1 cellular context compared by ENCODE assay signal in the genomic region with DNA sequence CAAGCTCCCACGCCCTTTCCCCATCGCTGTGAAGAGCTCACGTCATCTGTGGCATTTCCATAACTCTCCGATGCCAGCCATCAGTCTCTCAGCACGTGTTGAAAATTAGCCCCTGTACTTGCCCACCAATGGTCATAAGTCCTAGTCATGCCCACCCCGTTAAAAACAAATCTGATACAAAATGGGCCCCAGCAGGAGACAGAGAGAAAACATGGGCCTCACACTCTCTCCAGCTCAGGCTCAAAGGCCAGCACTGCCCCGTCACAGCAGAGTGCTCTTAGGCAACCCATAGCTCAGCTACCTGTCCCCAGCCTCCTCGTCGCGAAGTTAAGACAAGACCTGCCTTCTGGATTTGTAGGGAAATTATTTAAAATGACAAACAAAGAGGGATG.
TF ChIP-seq lines count a peak whose summit lies in the region.

No MANE protein-coding gene starts in this region.

TF ChIP-seq in HepG2, 621 proteins besides CTCF, POLR2A, EP300 and RAD21 (continued from another document and continues in another):
- TF ChIP-seq, protein P1, sequence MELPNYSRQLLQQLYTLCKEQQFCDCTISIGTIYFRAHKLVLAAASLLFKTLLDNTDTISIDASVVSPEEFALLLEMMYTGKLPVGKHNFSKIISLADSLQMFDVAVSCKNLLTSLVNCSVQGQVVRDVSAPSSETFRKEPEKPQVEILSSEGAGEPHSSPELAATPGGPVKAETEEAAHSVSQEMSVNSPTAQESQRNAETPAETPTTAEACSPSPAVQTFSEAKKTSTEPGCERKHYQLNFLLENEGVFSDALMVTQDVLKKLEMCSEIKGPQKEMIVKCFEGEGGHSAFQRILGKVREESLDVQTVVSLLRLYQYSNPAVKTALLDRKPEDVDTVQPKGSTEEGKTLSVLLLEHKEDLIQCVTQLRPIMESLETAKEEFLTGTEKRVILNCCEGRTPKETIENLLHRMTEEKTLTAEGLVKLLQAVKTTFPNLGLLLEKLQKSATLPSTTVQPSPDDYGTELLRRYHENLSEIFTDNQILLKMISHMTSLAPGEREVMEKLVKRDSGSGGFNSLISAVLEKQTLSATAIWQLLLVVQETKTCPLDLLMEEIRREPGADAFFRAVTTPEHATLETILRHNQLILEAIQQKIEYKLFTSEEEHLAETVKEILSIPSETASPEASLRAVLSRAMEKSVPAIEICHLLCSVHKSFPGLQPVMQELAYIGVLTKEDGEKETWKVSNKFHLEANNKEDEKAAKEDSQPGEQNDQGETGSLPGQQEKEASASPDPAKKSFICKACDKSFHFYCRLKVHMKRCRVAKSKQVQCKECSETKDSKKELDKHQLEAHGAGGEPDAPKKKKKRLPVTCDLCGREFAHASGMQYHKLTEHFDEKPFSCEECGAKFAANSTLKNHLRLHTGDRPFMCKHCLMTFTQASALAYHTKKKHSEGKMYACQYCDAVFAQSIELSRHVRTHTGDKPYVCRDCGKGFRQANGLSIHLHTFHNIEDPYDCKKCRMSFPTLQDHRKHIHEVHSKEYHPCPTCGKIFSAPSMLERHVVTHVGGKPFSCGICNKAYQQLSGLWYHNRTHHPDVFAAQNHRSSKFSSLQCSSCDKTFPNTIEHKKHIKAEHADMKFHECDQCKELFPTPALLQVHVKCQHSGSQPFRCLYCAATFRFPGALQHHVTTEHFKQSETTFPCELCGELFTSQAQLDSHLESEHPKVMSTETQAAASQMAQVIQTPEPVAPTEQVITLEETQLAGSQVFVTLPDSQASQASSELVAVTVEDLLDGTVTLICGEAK (IDR thresholded peaks at IDR 0.05): no peak
- TF ChIP-seq, protein P1 (CRISPR knock-in tag; IDR thresholded peaks at IDR 0.05): no peak
- TF ChIP-seq KMT2A (CRISPR knock-in tag; IDR thresholded peaks at IDR 0.05): 0 out of 2 replicates have a peak, but pooled peaks have one; percentile 52
- TF ChIP-seq ZSCAN29 (CRISPR knock-in tag; conservative IDR thresholded peaks at IDR 0.05): no peak
- TF ChIP-seq, protein P2, sequence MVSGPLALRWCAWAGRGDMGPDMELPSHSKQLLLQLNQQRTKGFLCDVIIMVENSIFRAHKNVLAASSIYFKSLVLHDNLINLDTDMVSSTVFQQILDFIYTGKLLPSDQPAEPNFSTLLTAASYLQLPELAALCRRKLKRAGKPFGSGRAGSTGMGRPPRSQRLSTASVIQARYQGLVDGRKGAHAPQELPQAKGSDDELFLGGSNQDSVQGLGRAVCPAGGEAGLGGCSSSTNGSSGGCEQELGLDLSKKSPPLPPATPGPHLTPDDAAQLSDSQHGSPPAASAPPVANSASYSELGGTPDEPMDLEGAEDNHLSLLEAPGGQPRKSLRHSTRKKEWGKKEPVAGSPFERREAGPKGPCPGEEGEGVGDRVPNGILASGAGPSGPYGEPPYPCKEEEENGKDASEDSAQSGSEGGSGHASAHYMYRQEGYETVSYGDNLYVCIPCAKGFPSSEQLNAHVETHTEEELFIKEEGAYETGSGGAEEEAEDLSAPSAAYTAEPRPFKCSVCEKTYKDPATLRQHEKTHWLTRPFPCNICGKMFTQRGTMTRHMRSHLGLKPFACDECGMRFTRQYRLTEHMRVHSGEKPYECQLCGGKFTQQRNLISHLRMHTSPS (CRISPR knock-in tag; IDR thresholded peaks at IDR 0.05; ENCODE audit: low read depth): no peak
- TF ChIP-seq, protein P3, sequence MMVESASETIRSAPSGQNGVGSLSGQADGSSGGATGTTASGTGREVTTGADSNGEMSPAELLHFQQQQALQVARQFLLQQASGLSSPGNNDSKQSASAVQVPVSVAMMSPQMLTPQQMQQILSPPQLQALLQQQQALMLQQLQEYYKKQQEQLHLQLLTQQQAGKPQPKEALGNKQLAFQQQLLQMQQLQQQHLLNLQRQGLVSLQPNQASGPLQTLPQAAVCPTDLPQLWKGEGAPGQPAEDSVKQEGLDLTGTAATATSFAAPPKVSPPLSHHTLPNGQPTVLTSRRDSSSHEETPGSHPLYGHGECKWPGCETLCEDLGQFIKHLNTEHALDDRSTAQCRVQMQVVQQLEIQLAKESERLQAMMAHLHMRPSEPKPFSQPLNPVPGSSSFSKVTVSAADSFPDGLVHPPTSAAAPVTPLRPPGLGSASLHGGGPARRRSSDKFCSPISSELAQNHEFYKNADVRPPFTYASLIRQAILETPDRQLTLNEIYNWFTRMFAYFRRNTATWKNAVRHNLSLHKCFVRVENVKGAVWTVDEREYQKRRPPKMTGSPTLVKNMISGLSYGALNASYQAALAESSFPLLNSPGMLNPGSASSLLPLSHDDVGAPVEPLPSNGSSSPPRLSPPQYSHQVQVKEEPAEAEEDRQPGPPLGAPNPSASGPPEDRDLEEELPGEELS (CRISPR knock-in tag; IDR thresholded peaks at IDR 0.05): 0 out of 2 replicates have a peak, but pooled peaks have one; percentile 27
- TF ChIP-seq, protein P4, sequence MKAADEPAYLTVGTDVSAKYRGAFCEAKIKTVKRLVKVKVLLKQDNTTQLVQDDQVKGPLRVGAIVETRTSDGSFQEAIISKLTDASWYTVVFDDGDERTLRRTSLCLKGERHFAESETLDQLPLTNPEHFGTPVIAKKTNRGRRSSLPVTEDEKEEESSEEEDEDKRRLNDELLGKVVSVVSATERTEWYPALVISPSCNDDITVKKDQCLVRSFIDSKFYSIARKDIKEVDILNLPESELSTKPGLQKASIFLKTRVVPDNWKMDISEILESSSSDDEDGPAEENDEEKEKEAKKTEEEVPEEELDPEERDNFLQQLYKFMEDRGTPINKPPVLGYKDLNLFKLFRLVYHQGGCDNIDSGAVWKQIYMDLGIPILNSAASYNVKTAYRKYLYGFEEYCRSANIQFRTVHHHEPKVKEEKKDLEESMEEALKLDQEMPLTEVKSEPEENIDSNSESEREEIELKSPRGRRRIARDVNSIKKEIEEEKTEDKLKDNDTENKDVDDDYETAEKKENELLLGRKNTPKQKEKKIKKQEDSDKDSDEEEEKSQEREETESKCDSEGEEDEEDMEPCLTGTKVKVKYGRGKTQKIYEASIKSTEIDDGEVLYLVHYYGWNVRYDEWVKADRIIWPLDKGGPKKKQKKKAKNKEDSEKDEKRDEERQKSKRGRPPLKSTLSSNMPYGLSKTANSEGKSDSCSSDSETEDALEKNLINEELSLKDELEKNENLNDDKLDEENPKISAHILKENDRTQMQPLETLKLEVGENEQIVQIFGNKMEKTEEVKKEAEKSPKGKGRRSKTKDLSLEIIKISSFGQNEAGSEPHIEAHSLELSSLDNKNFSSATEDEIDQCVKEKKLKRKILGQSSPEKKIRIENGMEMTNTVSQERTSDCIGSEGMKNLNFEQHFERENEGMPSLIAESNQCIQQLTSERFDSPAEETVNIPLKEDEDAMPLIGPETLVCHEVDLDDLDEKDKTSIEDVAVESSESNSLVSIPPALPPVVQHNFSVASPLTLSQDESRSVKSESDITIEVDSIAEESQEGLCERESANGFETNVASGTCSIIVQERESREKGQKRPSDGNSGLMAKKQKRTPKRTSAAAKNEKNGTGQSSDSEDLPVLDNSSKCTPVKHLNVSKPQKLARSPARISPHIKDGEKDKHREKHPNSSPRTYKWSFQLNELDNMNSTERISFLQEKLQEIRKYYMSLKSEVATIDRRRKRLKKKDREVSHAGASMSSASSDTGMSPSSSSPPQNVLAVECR (CRISPR knock-in tag; IDR thresholded peaks at IDR 0.05; ENCODE audit: borderline replicate concordance): peak; percentile 26; the same call in 1 of the 2 replicates
- TF ChIP-seq, protein P5, sequence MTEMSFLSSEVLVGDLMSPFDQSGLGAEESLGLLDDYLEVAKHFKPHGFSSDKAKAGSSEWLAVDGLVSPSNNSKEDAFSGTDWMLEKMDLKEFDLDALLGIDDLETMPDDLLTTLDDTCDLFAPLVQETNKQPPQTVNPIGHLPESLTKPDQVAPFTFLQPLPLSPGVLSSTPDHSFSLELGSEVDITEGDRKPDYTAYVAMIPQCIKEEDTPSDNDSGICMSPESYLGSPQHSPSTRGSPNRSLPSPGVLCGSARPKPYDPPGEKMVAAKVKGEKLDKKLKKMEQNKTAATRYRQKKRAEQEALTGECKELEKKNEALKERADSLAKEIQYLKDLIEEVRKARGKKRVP (CRISPR knock-in tag; IDR thresholded peaks at IDR 0.05): no peak
- TF ChIP-seq, protein P6, sequence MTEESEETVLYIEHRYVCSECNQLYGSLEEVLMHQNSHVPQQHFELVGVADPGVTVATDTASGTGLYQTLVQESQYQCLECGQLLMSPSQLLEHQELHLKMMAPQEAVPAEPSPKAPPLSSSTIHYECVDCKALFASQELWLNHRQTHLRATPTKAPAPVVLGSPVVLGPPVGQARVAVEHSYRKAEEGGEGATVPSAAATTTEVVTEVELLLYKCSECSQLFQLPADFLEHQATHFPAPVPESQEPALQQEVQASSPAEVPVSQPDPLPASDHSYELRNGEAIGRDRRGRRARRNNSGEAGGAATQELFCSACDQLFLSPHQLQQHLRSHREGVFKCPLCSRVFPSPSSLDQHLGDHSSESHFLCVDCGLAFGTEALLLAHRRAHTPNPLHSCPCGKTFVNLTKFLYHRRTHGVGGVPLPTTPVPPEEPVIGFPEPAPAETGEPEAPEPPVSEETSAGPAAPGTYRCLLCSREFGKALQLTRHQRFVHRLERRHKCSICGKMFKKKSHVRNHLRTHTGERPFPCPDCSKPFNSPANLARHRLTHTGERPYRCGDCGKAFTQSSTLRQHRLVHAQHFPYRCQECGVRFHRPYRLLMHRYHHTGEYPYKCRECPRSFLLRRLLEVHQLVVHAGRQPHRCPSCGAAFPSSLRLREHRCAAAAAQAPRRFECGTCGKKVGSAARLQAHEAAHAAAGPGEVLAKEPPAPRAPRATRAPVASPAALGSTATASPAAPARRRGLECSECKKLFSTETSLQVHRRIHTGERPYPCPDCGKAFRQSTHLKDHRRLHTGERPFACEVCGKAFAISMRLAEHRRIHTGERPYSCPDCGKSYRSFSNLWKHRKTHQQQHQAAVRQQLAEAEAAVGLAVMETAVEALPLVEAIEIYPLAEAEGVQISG (CRISPR knock-in tag; IDR thresholded peaks at IDR 0.05): 0 out of 2 replicates have a peak, but pooled peaks have one; percentile 25
- TF ChIP-seq ZNF333 (CRISPR knock-in tag; IDR thresholded peaks at IDR 0.05; ENCODE audit: borderline replicate concordance): no peak
- TF ChIP-seq ZNF629 (CRISPR knock-in tag; conservative IDR thresholded peaks at IDR 0.05): peak; percentile 59
- TF ChIP-seq, protein P7, sequence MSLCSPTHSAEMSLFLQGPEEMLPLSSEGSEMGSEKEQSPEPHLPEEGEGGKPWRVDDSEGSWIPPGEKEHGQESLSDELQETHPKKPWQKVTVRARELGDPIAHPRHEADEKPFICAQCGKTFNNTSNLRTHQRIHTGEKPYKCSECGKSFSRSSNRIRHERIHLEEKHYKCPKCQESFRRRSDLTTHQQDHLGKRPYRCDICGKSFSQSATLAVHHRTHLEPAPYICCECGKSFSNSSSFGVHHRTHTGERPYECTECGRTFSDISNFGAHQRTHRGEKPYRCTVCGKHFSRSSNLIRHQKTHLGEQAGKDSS (CRISPR knock-in tag; IDR thresholded peaks at IDR 0.05; ENCODE audit: borderline replicate concordance, low read depth): no peak
- peak; percentile 27; the same call in 1 of the 2 replicates for TF ChIP-seq TBX2 (CRISPR knock-in tag; IDR thresholded peaks at IDR 0.05; ENCODE audit: borderline replicate concordance)
- TF ChIP-seq, protein P8, sequence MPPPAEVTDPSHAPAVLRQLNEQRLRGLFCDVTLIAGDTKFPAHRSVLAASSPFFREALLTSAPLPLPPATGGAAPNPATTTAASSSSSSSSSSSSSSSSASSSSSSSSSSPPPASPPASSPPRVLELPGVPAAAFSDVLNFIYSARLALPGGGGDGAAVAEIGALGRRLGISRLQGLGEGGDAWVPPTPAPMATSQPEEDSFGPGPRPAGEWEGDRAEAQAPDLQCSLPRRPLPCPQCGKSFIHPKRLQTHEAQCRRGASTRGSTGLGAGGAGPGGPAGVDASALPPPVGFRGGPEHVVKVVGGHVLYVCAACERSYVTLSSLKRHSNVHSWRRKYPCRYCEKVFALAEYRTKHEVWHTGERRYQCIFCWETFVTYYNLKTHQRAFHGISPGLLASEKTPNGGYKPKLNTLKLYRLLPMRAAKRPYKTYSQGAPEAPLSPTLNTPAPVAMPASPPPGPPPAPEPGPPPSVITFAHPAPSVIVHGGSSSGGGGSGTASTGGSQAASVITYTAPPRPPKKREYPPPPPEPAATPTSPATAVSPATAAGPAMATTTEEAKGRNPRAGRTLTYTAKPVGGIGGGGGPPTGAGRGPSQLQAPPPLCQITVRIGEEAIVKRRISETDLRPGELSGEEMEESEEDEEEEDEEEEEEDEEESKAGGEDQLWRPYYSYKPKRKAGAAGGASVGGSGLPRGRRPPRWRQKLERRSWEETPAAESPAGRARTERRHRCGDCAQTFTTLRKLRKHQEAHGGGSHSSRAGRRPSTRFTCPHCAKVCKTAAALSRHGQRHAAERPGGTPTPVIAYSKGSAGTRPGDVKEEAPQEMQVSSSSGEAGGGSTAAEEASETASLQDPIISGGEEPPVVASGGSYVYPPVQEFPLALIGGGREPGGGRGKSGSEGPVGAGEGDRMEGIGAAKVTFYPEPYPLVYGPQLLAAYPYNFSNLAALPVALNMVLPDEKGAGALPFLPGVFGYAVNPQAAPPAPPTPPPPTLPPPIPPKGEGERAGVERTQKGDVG (CRISPR knock-in tag; IDR thresholded peaks at IDR 0.05; ENCODE audit: borderline replicate concordance): peak; percentile 71; the same call in 1 of the 2 replicates
